ENCODE assay signal across 24 cellular contexts in genomic region chr1:114192328-114192727, GRCh38. TPM values are rescaled to one million over a fixed set of nuclear protein-coding genes. Genes with fewer than 3 reads are reported as not detected.
"Had no signal": no experiment of that assay in that cellular context is flagged by ENCODE, and none has a peak within 500 bp of the region (broad histone marks: within the 10 kb centered on the region; RNA-seq: fewer than 3 reads in every experiment).

No MANE protein-coding gene starts in this region.

- H3K27me3 ChIP-seq: hepatocyte, testis, upper lobe of right lung, vagina had no signal

- H3K27ac ChIP-seq: dorsolateral prefrontal cortex, epithelial cell of prostate, esophagus muscularis mucosa, hepatocyte, spleen, testis, tibial nerve, upper lobe of right lung, vagina had no signal

- H3K27ac Mint-ChIP-seq: naive thymus-derived CD8-positive, alpha-beta T cell; stimulated activated naive B cell treated with anti-CD40 and anti-IgM and Interleukin-4, amounts not matched to agents 10 μg/mL and 1 μg/mL and 100 μg/mL, for 72 hours; stimulated activated naive CD8-positive, alpha-beta T cell treated with anti-CD3 and anti-CD28 coated beads, Interleukin-15, amount 100 ng/mL, for 72 hours had no signal

- H3K4me1 ChIP-seq: esophagus muscularis mucosa, spleen, testis, tibial nerve, upper lobe of right lung, vagina had no signal

- H3K4me1 Mint-ChIP-seq: stimulated activated naive B cell treated with anti-CD40 and anti-IgM and Interleukin-4, amounts not matched to agents 10 μg/mL and 1 μg/mL and 100 μg/mL, for 72 hours; stimulated activated naive CD8-positive, alpha-beta T cell treated with anti-CD3 and anti-CD28 coated beads, Interleukin-15, amount 100 ng/mL, for 72 hours had no signal

- H3K4me3 ChIP-seq: dorsolateral prefrontal cortex, esophagus muscularis mucosa, hepatocyte, mucosa of descending colon, spleen, testis, tibial nerve, upper lobe of right lung, vagina had no signal

- H3K9me3 ChIP-seq: esophagus muscularis mucosa, mucosa of descending colon, spleen, testis, upper lobe of right lung, vagina had no signal

- DNase-seq: cortex of kidney; dorsolateral prefrontal cortex; effector CD8-positive, alpha-beta T cell; foreskin melanocyte; kidney glomerular epithelial cell; mammary epithelial cell; mucosa of descending colon; naive thymus-derived CD8-positive, alpha-beta T cell; spleen; stimulated activated CD4-positive, alpha-beta T cell treated with anti-CD3 and anti-CD28 coated beads, Interleukin-15, amount 100 ng/mL, for 24 hours; stimulated activated CD4-positive, alpha-beta T cell treated with anti-CD3 and anti-CD28 coated beads, Interleukin-1b, Interleukin-23, amount 100 ng/mL, for 48 hours; stimulated activated CD4-positive, alpha-beta T cell treated with anti-CD3 and anti-CD28 coated beads, Interleukin-4, amount 100 ng/mL, for 24 hours; stimulated activated naive B cell treated with anti-CD40 and anti-IgM and Interleukin-4, amounts not matched to agents 10 μg/mL and 1 μg/mL and 100 μg/mL, for 72 hours; stimulated activated naive CD8-positive, alpha-beta T cell treated with anti-CD3 and anti-CD28 coated beads, Interleukin-15, amount 100 ng/mL, for 72 hours; testis; upper lobe of right lung had no signal

- H3K36me3 ChIP-seq: esophagus muscularis mucosa, spleen, tibial nerve, upper lobe of right lung, vagina had no signal

- H3K36me3 Mint-ChIP-seq: stimulated activated naive B cell treated with anti-CD40 and anti-IgM and Interleukin-4, amounts not matched to agents 10 μg/mL and 1 μg/mL and 100 μg/mL, for 72 hours had no signal

- H3K4me3 Mint-ChIP-seq: naive thymus-derived CD8-positive, alpha-beta T cell; stimulated activated naive B cell treated with anti-CD40 and anti-IgM and Interleukin-4, amounts not matched to agents 10 μg/mL and 1 μg/mL and 100 μg/mL, for 72 hours; stimulated activated naive CD8-positive, alpha-beta T cell treated with anti-CD3 and anti-CD28 coated beads, Interleukin-15, amount 100 ng/mL, for 72 hours had no signal

- ATAC-seq: mucosa of descending colon; naive thymus-derived CD8-positive, alpha-beta T cell; sciatic nerve; stimulated activated naive B cell treated with anti-CD40 and anti-IgM and Interleukin-4, amounts not matched to agents 10 μg/mL and 1 μg/mL and 100 μg/mL, for 72 hours; stimulated activated naive CD8-positive, alpha-beta T cell treated with anti-CD3 and anti-CD28 coated beads, Interleukin-15, amount 100 ng/mL, for 72 hours; upper lobe of right lung had no signal

RNA-seq across cellular contexts. Expression of gene SYT6, which starts 38.7 kb away (rescaled TPM):
- total RNA-seq: mammary epithelial cell; naive thymus-derived CD8-positive, alpha-beta T cell; osteocyte; pulmonary artery endothelial cell; upper lobe of right lung; vagina had no signal
- polyA plus RNA-seq: mammary epithelial cell; naive thymus-derived CD8-positive, alpha-beta T cell; spleen had no signal
